ENCODE assay signal across 17 cellular contexts in the genomic region with DNA sequence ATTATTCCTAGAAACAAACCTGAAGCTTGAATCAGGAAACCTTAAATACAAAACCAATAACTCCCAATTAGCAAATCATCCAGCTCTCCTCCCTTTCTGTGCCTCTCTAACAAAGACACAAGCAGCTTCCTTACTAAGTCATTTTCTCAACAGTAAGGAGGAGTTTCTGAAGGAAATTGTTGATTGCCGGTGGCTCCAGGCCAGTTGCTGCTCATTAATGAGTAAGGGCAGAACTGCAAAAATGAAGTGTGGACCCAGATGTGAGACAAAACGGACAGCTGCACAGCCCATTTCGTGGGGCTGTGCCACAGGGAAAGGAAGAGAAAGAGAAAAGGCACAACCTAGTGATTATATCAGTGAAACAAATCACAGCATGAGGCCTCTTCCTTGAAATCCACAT. TPM values are rescaled to one million over a fixed set of nuclear protein-coding genes. Genes with fewer than 3 reads are reported as not detected.
DNase-seq lines count a peak whose midpoint lies in the region; ATAC-seq and TF ChIP-seq lines count a peak whose summit lies in the region.
"Had no signal": no experiment of that assay in that cellular context is flagged by ENCODE, and none has a peak within 500 bp of the region (broad histone marks: within the 10 kb centered on the region; RNA-seq: fewer than 3 reads in every experiment).

No MANE protein-coding gene starts in this region.

- no peak for TF ChIP-seq CTCF in osteoblast (IDR thresholded peaks at IDR 0.05; ENCODE audit: extremely low read depth, low read depth, low read length)

- ATAC-seq in GM21786 (IDR thresholded peaks at IDR 0.05; ENCODE audit: unreplicated experiment) = no peak
- ATAC-seq: A549 had no signal

- no peak overlapping the region for H3K9ac ChIP-seq in GM23248
- H3K9ac ChIP-seq in mesenchymal stem cell (ENCODE audit: low read length) = no peak overlapping the region

- H4K91ac ChIP-seq in mesenchymal stem cell (ENCODE audit: low read length) = no peak overlapping the region

- in situ Hi-C loops in GM23248 (cut with MboI) = no loop called here
- in situ Hi-C loops in HAP-1 (cut with MboI; ENCODE audit: low sequenced_read_pairs) = no loop called here

- H3K27ac ChIP-seq in GM23248 = no peak overlapping the region
- H3K27ac ChIP-seq in SJCRH30 = peak overlapping the region; percentile 9; the same call in 1 of the 2 replicates
- H3K27ac ChIP-seq in mesenchymal stem cell (ENCODE audit: low read length, poor library complexity, severe bottlenecking) = peak overlapping the region; percentile 76
- no peak overlapping the region for H3K27ac ChIP-seq in osteoblast (ENCODE audit: low read depth, low read length)

- no peak overlapping the region for H2AK5ac ChIP-seq in mesenchymal stem cell (ENCODE audit: low read length, severe bottlenecking)

- H3K18ac ChIP-seq in mesenchymal stem cell (ENCODE audit: low read depth in 1 of 2, low read length in 2 of 2) = no peak overlapping the region

- H2BK15ac ChIP-seq in mesenchymal stem cell (ENCODE audit: low read depth, poor library complexity, severe bottlenecking) = no peak overlapping the region

- no peak overlapping the region for H3K4me3 ChIP-seq in GM23248
- no peak overlapping the region for H3K4me3 ChIP-seq in SJCRH30
- no peak overlapping the region for H3K4me3 ChIP-seq in mesenchymal stem cell (ENCODE audit: insufficient read depth in 1 of 2, low read depth in 1 of 2, low read length in 2 of 2)
- H3K4me3 ChIP-seq in osteoblast (ENCODE audit: insufficient read depth, low read length) = no peak overlapping the region
- H3K4me3 ChIP-seq in HAP-1 = no peak overlapping the region
- H3K4me3 ChIP-seq: A549 had no signal

- H2BK12ac ChIP-seq in mesenchymal stem cell (ENCODE audit: low read length in 2 of 2) = no peak overlapping the region

- no peaks in the 10 kb centered on the region for H3K9me2 ChIP-seq in GM23248 (ENCODE audit: insufficient read depth)

- WGBS in GM23248 (ENCODE audit: low coverage in 1 of 2, low lambda C conversion rate in 2 of 2, missing lambda C conversion rate in 2 of 2), 2 experiments = 11 to 22% methylated on average over 3 of the region's 3 CpGs
- WGBS in mesenchymal stem cell = 80% methylated on average over 3 of the region's 3 CpGs

- H3K4me1 ChIP-seq in GM23248 (ENCODE audit: insufficient read depth) (no peaks in the 10 kb centered on the region), SJCRH30 (no peaks in the 10 kb centered on the region), mesenchymal stem cell (ENCODE audit: control insufficient read depth, insufficient read depth, low read depth, low read length) (no peaks in the 10 kb centered on the region), osteoblast (ENCODE audit: insufficient read depth, low read length) (no peaks in the 10 kb centered on the region), HAP-1 (no peaks in the 10 kb centered on the region)

- H3K9me3 ChIP-seq in GM23248 (ENCODE audit: low read depth) (no peaks in the 10 kb centered on the region), SJCRH30 (replicated peaks) (no peaks in the 10 kb centered on the region), mesenchymal stem cell (ENCODE audit: control insufficient read depth, low read length) (no peaks in the 10 kb centered on the region), osteoblast (ENCODE audit: low read depth, low read length) (no peaks in the 10 kb centered on the region), HAP-1 (no peaks in the 10 kb centered on the region)
- H3K9me3 ChIP-seq: A549 had no signal

- peak overlapping the region; percentile 41 for H2AFZ ChIP-seq in GM23248
- H2AFZ ChIP-seq in mesenchymal stem cell (ENCODE audit: low read depth, low read length) = no peak overlapping the region
- H2AFZ ChIP-seq in osteoblast (ENCODE audit: low read length) = peak overlapping the region; percentile 35

- H3K27me3 ChIP-seq in GM23248 (replicated peaks; ENCODE audit: insufficient read depth) (no peaks in the 10 kb centered on the region), SJCRH30 (no peaks in the 10 kb centered on the region), mesenchymal stem cell (ENCODE audit: control insufficient read depth in 1 of 2, insufficient read depth in 1 of 2, low read length in 2 of 2) (no peaks in the 10 kb centered on the region), osteoblast (ENCODE audit: insufficient read depth, low read length) (peaks cover 3% of the 10 kb centered on the region), HAP-1 (ENCODE audit: low read depth) (no peaks in the 10 kb centered on the region)

- no peak overlapping the region for H2BK120ac ChIP-seq in mesenchymal stem cell (ENCODE audit: low read depth, low read length)

- no peak overlapping the region for H3K23ac ChIP-seq in mesenchymal stem cell (ENCODE audit: low read length in 2 of 2)

- H2BK5ac ChIP-seq in mesenchymal stem cell (ENCODE audit: low read depth, low read length, poor library complexity, severe bottlenecking) = no peak overlapping the region

- H3K79me1 ChIP-seq in mesenchymal stem cell (replicated peaks; ENCODE audit: low read length, poor library complexity, severe bottlenecking) = peaks cover 6% of the 10 kb centered on the region

- no peak overlapping the region for H3K14ac ChIP-seq in mesenchymal stem cell (ENCODE audit: low read length in 2 of 2)

- H3F3A ChIP-seq in GM23248 (ENCODE audit: insufficient read depth) = no peaks in the 10 kb centered on the region

- H4K20me1 ChIP-seq in GM23248 (ENCODE audit: insufficient read depth) = no peaks in the 10 kb centered on the region
- no peaks in the 10 kb centered on the region for H4K20me1 ChIP-seq in osteoblast (ENCODE audit: insufficient read depth, low read length)

- H3K4me2 ChIP-seq in GM23248 (ENCODE audit: unreplicated experiment) (no peak overlapping the region), mesenchymal stem cell (ENCODE audit: low read length, poor library complexity, severe bottlenecking) (no peak overlapping the region), osteoblast (ENCODE audit: insufficient read depth, low read length) (no peak overlapping the region)
- H3K4me2 ChIP-seq: A549 had no signal

- H4K8ac ChIP-seq in mesenchymal stem cell (ENCODE audit: low read length) = no peak overlapping the region

- H3K36me3 ChIP-seq in GM23248 (ENCODE audit: low read depth) (no peaks in the 10 kb centered on the region), SJCRH30 (no peaks in the 10 kb centered on the region), mesenchymal stem cell (ENCODE audit: control insufficient read depth in 1 of 2, insufficient read depth in 2 of 2, low read depth in 1 of 2, low read length in 2 of 2) (no peaks in the 10 kb centered on the region), osteoblast (ENCODE audit: insufficient read depth, low read length) (no peaks in the 10 kb centered on the region), HAP-1 (replicated peaks) (no peaks in the 10 kb centered on the region)

- H3K4ac ChIP-seq in mesenchymal stem cell (ENCODE audit: low read depth in 1 of 2, low read length in 2 of 2) = peak overlapping the region in 1 of 2 experiments; percentile 2

- H3K79me2 ChIP-seq in GM23248 (ENCODE audit: insufficient read depth) = no peaks in the 10 kb centered on the region
- H3K79me2 ChIP-seq in osteoblast (ENCODE audit: insufficient read depth, low read length) = no peaks in the 10 kb centered on the region

- DNase-seq in GM23248 (no peak), SJCRH30 (peak in 1 of 2 experiments; percentile 18), mesenchymal stem cell (no peak), osteoblast (ENCODE audit: insufficient read length, low spot score, missing footprints) (no peak), HAP-1 (ENCODE audit: low spot score in 2 of 2) (no peak), globus pallidus (ENCODE audit: low spot score) (no peak)
- no peak for DNase-seq in activated CD8-positive, alpha-beta memory T cell treated with anti-CD3 and anti-CD28 coated beads, Interleukin-2, amount 50 U/mL, for 4 hours
- DNase-seq: Calu3; CD4-positive, alpha-beta T cell; DMS79; Kasumi-1; NCI-H1417; NCI-H2029; NCI-H2171 treated with DMSO at 0.1 percent for 48 hours; NCI-H526 treated with DMSO at 0.1 percent for 48 hours had no signal

RNA-seq across cellular contexts. Expression of a gene that starts 42.8 kb away (rescaled TPM):
- total RNA-seq in GM23248 (2014; rRNA removed; shearing (Covaris generic)) = 14.6 and 16.2 TPM in 2 replicates
- polyA plus RNA-seq in GM23248 (2016; fragmentation: Nextera tagmentation; extraction: Ambion mirVana) = 9.6 and 11.1 TPM in 2 replicates
- 23.0 and 23.6 TPM in 2 replicates for total RNA-seq in SJCRH30 (2014; rRNA removed; shearing (Covaris generic))
- 60.2 TPM for polyA plus RNA-seq in mesenchymal stem cell (2013, experiment 1 of 2)
- 60.6 TPM for polyA plus RNA-seq in mesenchymal stem cell (2013, experiment 2 of 2)
- total RNA-seq in osteoblast = 32.9 and 38.0 TPM in 2 replicates
- total RNA-seq: CD4-positive, alpha-beta T cell had no signal

Comparison
In these comparisons a context has a peak if more than half of its experiments do, and no peak if none do; other contexts are left out.
1. H3K27ac ChIP-seq: peak in SJCRH30 (single experiment) and mesenchymal stem cell (single experiment); none in GM23248 (single experiment) and osteoblast (single experiment).